In genomic region chr18:54220406-54220805, GRCh38 we compare ENCODE assay signal across 14 cellular contexts. TPM values are rescaled to one million over a fixed set of nuclear protein-coding genes. Genes with fewer than 3 reads are reported as not detected.
DNase-seq lines count a peak whose midpoint lies in the region; ATAC-seq, FAIRE-seq and TF ChIP-seq lines count a peak whose summit lies in the region.
"Had no signal": no experiment of that assay in that cellular context is flagged by ENCODE, and none has a peak within 500 bp of the region (broad histone marks: within the 10 kb centered on the region; RNA-seq: fewer than 3 reads in every experiment).

No MANE protein-coding gene starts in this region.

- H4K8ac ChIP-seq in H9 (replicated peaks; ENCODE audit: insufficient read length, low read depth, low read length) = no peak overlapping the region

- H3K18ac ChIP-seq in H9 (ENCODE audit: insufficient read length, low read depth, low read length) = no peak overlapping the region

- no peaks in the 10 kb centered on the region for H3K36me3 ChIP-seq in HepG2 (replicated peaks in 1 of 2; ENCODE audit: control insufficient read depth in 1 of 2, insufficient read depth in 2 of 2, low read length in 2 of 2)
- no peaks in the 10 kb centered on the region for H3K36me3 ChIP-seq in right lobe of liver
- H3K36me3 ChIP-seq in MM.1S (replicated peaks; ENCODE audit: insufficient read depth, low read length) = no peaks in the 10 kb centered on the region
- H3K36me3 ChIP-seq: cardiac muscle cell, esophagus squamous epithelium had no signal

- TF ChIP-seq EP300 in HepG2 (IDR thresholded peaks at IDR 0.05; ENCODE audit: low read depth in 2 of 2, low read length in 2 of 2) (no peak), HepG2 (CRISPR knock-in tag; IDR thresholded peaks at IDR 0.05; ENCODE audit: borderline replicate concordance) (no peak)

- peaks cover 30% of the 10 kb centered on the region for H3K36me3 Mint-ChIP-seq in activated T-helper 1 cell treated with anti-CD3 and anti-CD28 coated beads, Interleukin-12 subunit alpha, Interleukin-12 subunit beta, Interleukin-2, Interleukin-4 antibody, amounts not matched to agents 30 ng/mL and 10 ng/mL and 1 ng/mL, durations not matched to agents 14 hours and 24 hours and 36 hours (ENCODE audit: low read depth)
- H3K36me3 Mint-ChIP-seq in H9 (ENCODE audit: insufficient read depth in 1 of 3, low read depth in 3 of 3) = peaks cover 4 to 9% (median 8%) of the 10 kb centered on the region in 3 experiments; a peak in 5 of 7 replicates

- H3T11ph ChIP-seq in H9 (ENCODE audit: low read length) = no peak overlapping the region

- H3K4me2 ChIP-seq in HepG2 (ENCODE audit: low read depth, low read length) = no peak overlapping the region
- peak overlapping the region; percentile 1; the same call in 1 of the 2 replicates for H3K4me2 ChIP-seq in MM.1S (ENCODE audit: low read depth, low read length)
- no peak overlapping the region for H3K4me2 ChIP-seq in H9 (ENCODE audit: insufficient read depth, insufficient read length, low read length)
- H3K4me2 ChIP-seq: hepatocyte had no signal

- POLR2A ChIA-PET in HepG2 (lab: Yijun Ruan, JAX) = no interaction called here

- H2AFZ ChIP-seq in HepG2 (ENCODE audit: low read length) (no peak overlapping the region), MM.1S (ENCODE audit: low read length) (no peak overlapping the region), H9 (ENCODE audit: low read length) (no peak overlapping the region)
- H2AFZ ChIP-seq: hepatocyte had no signal

- intact Hi-C loops in HepG2 (cut with micrococcal nuclease; ENCODE audit: unreplicated experiment) = no loop called here
- intact Hi-C loops in right lobe of liver (cut with DNase I) = no loop called here
- intact Hi-C loops in activated T-helper 1 cell treated with anti-CD3 and anti-CD28 coated beads, Interleukin-12 subunit alpha, Interleukin-12 subunit beta, Interleukin-2, Interleukin-4 antibody, amounts not matched to agents 30 ng/mL and 10 ng/mL and 1 ng/mL, durations not matched to agents 14 hours and 24 hours and 36 hours (cut with micrococcal nuclease) = no loop called here

- TF ChIP-seq POLR2A in HepG2 (IDR thresholded peaks at IDR 0.05; ENCODE audit: insufficient read depth in 1 of 2, low read depth in 2 of 2, low read length in 2 of 2) (no peak), right lobe of liver (IDR thresholded peaks at IDR 0.05) (no peak)

- peaks cover 3% of the 10 kb centered on the region for H3K79me1 ChIP-seq in H9 (ENCODE audit: insufficient read depth, low read depth, low read length, poor library complexity, severe bottlenecking)

- DNase-seq in HepG2 (ENCODE audit: low spot score) (no peak), right lobe of liver (no peak), MM.1S (no peak), H9 (no peak), DMS114 treated with DMSO at 0.1 percent for 48 hours (lab: John Stamatoyannopoulos, UW; ENCODE audit: unreplicated experiment) (no peak)
- no peak for DNase-seq in activated T-helper 1 cell treated with anti-CD3 and anti-CD28 coated beads, Interleukin-12 subunit alpha, Interleukin-12 subunit beta, Interleukin-2, Interleukin-4 antibody, amounts not matched to agents 30 ng/mL and 10 ng/mL and 1 ng/mL, durations not matched to agents 14 hours and 24 hours and 36 hours (ENCODE audit: low spot score)
- DNase-seq: activated CD4-positive, alpha-beta T cell treated with anti-CD3 and anti-CD28 coated beads for 1 hour; DMS 273 treated with DMSO at 0.1 percent for 48 hours; esophagus squamous epithelium; retina had no signal

- no peak overlapping the region for H4K91ac ChIP-seq in H9 (ENCODE audit: insufficient read length, low read depth, low read length)

- no peak overlapping the region for H3K14ac ChIP-seq in H9 (ENCODE audit: insufficient read depth, low read length)

- ATAC-seq in HepG2 = no peak
- ATAC-seq in right lobe of liver = no peak
- ATAC-seq in GM18861 (IDR thresholded peaks at IDR 0.05; ENCODE audit: unreplicated experiment) = no peak
- no peak for ATAC-seq in esophagus mucosa

- H3K4me3 ChIP-seq in HepG2 (replicated peaks in 1 of 3; ENCODE audit: insufficient read depth in 1 of 3, low read depth in 2 of 3, low read length in 3 of 3) (no peak overlapping the region), right lobe of liver (no peak overlapping the region), MM.1S (ENCODE audit: low read length) (no peak overlapping the region)
- H3K4me3 ChIP-seq: cardiac muscle cell, esophagus squamous epithelium, hepatocyte had no signal

- no peak overlapping the region for H3K23ac ChIP-seq in H9 (ENCODE audit: insufficient read length, low read depth, low read length)

- FAIRE-seq in HepG2 (lab: Jason Lieb, UNC) = no peak

- H2AK5ac ChIP-seq in H9 (ENCODE audit: insufficient read length, low read length) = no peak overlapping the region

- no peak overlapping the region for H3K4ac ChIP-seq in H9 (ENCODE audit: low read depth, low read length)

- H2BK5ac ChIP-seq in H9 (ENCODE audit: insufficient read length, low read length) = no peak overlapping the region

- H3K4me1 Mint-ChIP-seq in activated T-helper 1 cell treated with anti-CD3 and anti-CD28 coated beads, Interleukin-12 subunit alpha, Interleukin-12 subunit beta, Interleukin-2, Interleukin-4 antibody, amounts not matched to agents 30 ng/mL and 10 ng/mL and 1 ng/mL, durations not matched to agents 14 hours and 24 hours and 36 hours (ENCODE audit: low read depth) = peaks cover 63% of the 10 kb centered on the region
- peaks cover 35 to 51% of the 10 kb centered on the region in 2 experiments for H3K4me1 Mint-ChIP-seq in H9

- H3K79me2 ChIP-seq in HepG2 (ENCODE audit: insufficient read depth, low read length) (peaks cover 71% of the 10 kb centered on the region), MM.1S (ENCODE audit: low read length) (peaks cover 82% of the 10 kb centered on the region), H9 (ENCODE audit: insufficient read depth, low read length) (peaks cover 44% of the 10 kb centered on the region)

- no peak for TF ChIP-seq RAD21 in HepG2 (CRISPR knock-in tag; IDR thresholded peaks at IDR 0.05)

- no peak overlapping the region for H3K56ac ChIP-seq in H9 (ENCODE audit: insufficient read length, low read depth, low read length)

- no peak overlapping the region for H2BK120ac ChIP-seq in H9 (ENCODE audit: low read depth, low read length, poor library complexity, severe bottlenecking)

- no peak overlapping the region for H2BK20ac ChIP-seq in H9 (ENCODE audit: low read depth, low read length, poor library complexity, severe bottlenecking)

- no peaks in the 10 kb centered on the region for H3K9me3 Mint-ChIP-seq in activated T-helper 1 cell treated with anti-CD3 and anti-CD28 coated beads, Interleukin-12 subunit alpha, Interleukin-12 subunit beta, Interleukin-2, Interleukin-4 antibody, amounts not matched to agents 30 ng/mL and 10 ng/mL and 1 ng/mL, durations not matched to agents 14 hours and 24 hours and 36 hours
- no peaks in the 10 kb centered on the region for H3K9me3 Mint-ChIP-seq in H9

- H3K9me3 ChIP-seq in HepG2 (ENCODE audit: low read length) (no peaks in the 10 kb centered on the region), right lobe of liver (no peaks in the 10 kb centered on the region), MM.1S (replicated peaks; ENCODE audit: insufficient read depth, low read length) (no peaks in the 10 kb centered on the region), H9 (ENCODE audit: control insufficient read depth, low read depth, low read length) (no peaks in the 10 kb centered on the region)
- H3K9me3 ChIP-seq: esophagus squamous epithelium had no signal

- no peak overlapping the region for H4K5ac ChIP-seq in H9 (ENCODE audit: insufficient read length, low read depth, low read length)

- H3K27ac Mint-ChIP-seq in activated T-helper 1 cell treated with anti-CD3 and anti-CD28 coated beads, Interleukin-12 subunit alpha, Interleukin-12 subunit beta, Interleukin-2, Interleukin-4 antibody, amounts not matched to agents 30 ng/mL and 10 ng/mL and 1 ng/mL, durations not matched to agents 14 hours and 24 hours and 36 hours = no peak overlapping the region
- H3K27ac Mint-ChIP-seq in H9 = peak overlapping the region in 1 of 3 experiments; percentile 67; a peak in 1 of 7 replicates

- H3K27ac ChIP-seq in HepG2 (ENCODE audit: extremely low read length, insufficient read depth, low read length) (no peak overlapping the region), right lobe of liver (no peak overlapping the region), MM.1S (ENCODE audit: low read length) (no peak overlapping the region), H9 (ENCODE audit: insufficient read length, low read depth, low read length) (no peak overlapping the region)
- H3K27ac ChIP-seq: cardiac muscle cell, esophagus squamous epithelium, hepatocyte had no signal

- no peaks in the 10 kb centered on the region for H3K9me2 ChIP-seq in MM.1S (replicated peaks; ENCODE audit: insufficient read depth, low read length)

- H3F3A ChIP-seq in MM.1S (ENCODE audit: insufficient read depth, low read length) = peaks cover 21% of the 10 kb centered on the region

- TF ChIP-seq CTCF in HepG2 (CRISPR knock-in tag; IDR thresholded peaks at IDR 0.05) (no peak), right lobe of liver (IDR thresholded peaks at IDR 0.05) (no peak), MM.1S (IDR thresholded peaks at IDR 0.05; ENCODE audit: low read length) (no peak), H9 (conservative IDR thresholded peaks at IDR 0.05) (no peak)

- peaks cover 15% of the 10 kb centered on the region; the same call in 1 of the 2 replicates for H4K20me1 ChIP-seq in HepG2 (ENCODE audit: insufficient read depth, low read length)
- H4K20me1 ChIP-seq in MM.1S (ENCODE audit: insufficient read depth, low read length) = 0 out of 2 replicates have a peak, but pooled peaks cover 5% of the 10 kb centered on the region
- no peaks in the 10 kb centered on the region for H4K20me1 ChIP-seq in H9 (ENCODE audit: control insufficient read depth, insufficient read depth, insufficient read length)

- H3K23me2 ChIP-seq in H9 (ENCODE audit: insufficient read length, low read depth, low read length, poor library complexity, severe bottlenecking) = peaks cover 7% of the 10 kb centered on the region

- in situ Hi-C loops in HepG2 (cut with HindIII; ENCODE audit: extremely low pct_ligation_motif_present, low pct_unique_long_range_greater_than_20kb) = loop anchor here (10.0 kb wide), 1 partner anchor 54 kb away; no protein-coding TSS in a partner anchor

- H3K27me3 Mint-ChIP-seq in activated T-helper 1 cell treated with anti-CD3 and anti-CD28 coated beads, Interleukin-12 subunit alpha, Interleukin-12 subunit beta, Interleukin-2, Interleukin-4 antibody, amounts not matched to agents 30 ng/mL and 10 ng/mL and 1 ng/mL, durations not matched to agents 14 hours and 24 hours and 36 hours (ENCODE audit: insufficient read depth) = no peaks in the 10 kb centered on the region
- no peaks in the 10 kb centered on the region for H3K27me3 Mint-ChIP-seq in H9 (ENCODE audit: low read depth)

- no peak overlapping the region for H3K9ac ChIP-seq in HepG2 (ENCODE audit: insufficient read depth, low read depth, low read length)
- no peak overlapping the region for H3K9ac ChIP-seq in MM.1S (ENCODE audit: low read length)
- no peak overlapping the region for H3K9ac ChIP-seq in H9 (ENCODE audit: extremely low read depth, insufficient read length, low read length)

- peak overlapping the region; percentile 45 for H3K4me3 Mint-ChIP-seq in activated T-helper 1 cell treated with anti-CD3 and anti-CD28 coated beads, Interleukin-12 subunit alpha, Interleukin-12 subunit beta, Interleukin-2, Interleukin-4 antibody, amounts not matched to agents 30 ng/mL and 10 ng/mL and 1 ng/mL, durations not matched to agents 14 hours and 24 hours and 36 hours
- no peak overlapping the region for H3K4me3 Mint-ChIP-seq in H9

- WGBS in HepG2 (ENCODE audit: low lambda C conversion rate) = 96% methylated on average over 2 of the region's 2 CpGs
- 87% methylated on average over 2 of the region's 2 CpGs for WGBS in right lobe of liver (ENCODE audit: insufficient coverage, low coverage, low lambda C conversion rate, missing lambda C conversion rate)
- WGBS in H9 (ENCODE audit: extremely low coverage, insufficient read length, low lambda C conversion rate) = no CpG with 5 or more reads among the region's 2 CpGs

- TSS peak; percentile 13 for BruUV-seq in HepG2 (replicated peaks; lab: Mats Ljungman, UMichigan)

- CTCF ChIA-PET in HepG2 (lab: Yijun Ruan, JAX; ENCODE audit: low intra/inter-chr PET ratio, low total read pairs) = no interaction called here

- no peak overlapping the region for H2BK15ac ChIP-seq in H9 (ENCODE audit: low read depth, low read length)

- H3K4me1 ChIP-seq in HepG2 (ENCODE audit: insufficient read depth, low read length) (peaks cover 52% of the 10 kb centered on the region), right lobe of liver (peaks cover 0 to 33% (median 8%) of the 10 kb centered on the region in 4 donors), MM.1S (ENCODE audit: low read length) (peaks cover 30% of the 10 kb centered on the region), H9 (ENCODE audit: insufficient read depth, low read length) (no peaks in the 10 kb centered on the region; the same call in 1 of the 2 replicates)

- no peak overlapping the region for H2BK12ac ChIP-seq in H9 (ENCODE audit: insufficient read length, low read depth, low read length)

- H3K27me3 ChIP-seq in HepG2 (ENCODE audit: control insufficient read depth in 1 of 2, insufficient read depth in 2 of 2, low read length in 2 of 2) = no peaks in the 10 kb centered on the region
- no peaks in the 10 kb centered on the region for H3K27me3 ChIP-seq in right lobe of liver
- no peaks in the 10 kb centered on the region for H3K27me3 ChIP-seq in MM.1S (replicated peaks; ENCODE audit: insufficient read depth, low read length)
- H3K27me3 ChIP-seq in H9 (ENCODE audit: insufficient read depth, low read length) = no peaks in the 10 kb centered on the region; the same call in 1 of the 2 replicates
- H3K27me3 ChIP-seq: cardiac muscle cell, esophagus squamous epithelium, hepatocyte had no signal

RNA-seq across cellular contexts. Expression of gene MBD2, which starts 4.1 kb away (rescaled TPM):
- total RNA-seq in HepG2 (2016; rRNA removed; fragmentation: Illumina TruSeq; extraction: Trizol) (38.5 and 48.6 TPM in 2 replicates), right lobe of liver (10 to 100 TPM; 13.7 to 47.7 (median 29.4) TPM), H9 (2021) (29.9 and 34.0 TPM in 2 replicates), esophagus mucosa (175 TPM)
- 24.9 and 27.3 TPM in 2 replicates for total RNA-seq in HepG2 (2016; cell fraction: cytosol; rRNA removed; fragmentation: Illumina TruSeq; extraction: Trizol; ENCODE audit: low read depth)
- total RNA-seq in HepG2 (2016; cell fraction: insoluble cytoplasmic fraction; rRNA removed; fragmentation: Illumina TruSeq; extraction: Trizol) = 29.4 and 38.2 TPM in 2 replicates
- 63.4 and 68.1 TPM in 2 replicates for total RNA-seq in HepG2 (2016; cell fraction: membrane; rRNA removed; fragmentation: Illumina TruSeq; extraction: Trizol)
- total RNA-seq in HepG2 (2016; cell fraction: nucleus; rRNA removed; fragmentation: Illumina TruSeq; extraction: Trizol) = 10.7 and 13.6 TPM in 2 replicates
- 15.1 and 19.1 TPM in 2 replicates for polyA plus RNA-seq in HepG2 (2011; rRNA removed)
- 7.8 and 10.5 TPM in 2 replicates for polyA plus RNA-seq in HepG2 (2011; cell fraction: cytosol; rRNA removed)
- 7.1 and 7.5 TPM in 2 replicates for polyA plus RNA-seq in HepG2 (2011; cell fraction: nucleus; rRNA removed)
- 13.7 and 24.4 TPM in 2 replicates for polyA plus RNA-seq in HepG2 (2012)
- polyA plus RNA-seq in HepG2 (2016; cell fraction: cytosol; fragmentation: Illumina TruSeq; extraction: Trizol; ENCODE audit: low read depth) = 46.2 and 46.3 TPM in 2 replicates
- polyA plus RNA-seq in HepG2 (2016; cell fraction: insoluble cytoplasmic fraction; fragmentation: Illumina TruSeq; extraction: Trizol; ENCODE audit: low read depth) = 43.4 and 46.4 TPM in 2 replicates
- 55.8 and 75.8 TPM in 2 replicates for polyA plus RNA-seq in HepG2 (2016; cell fraction: membrane; fragmentation: Illumina TruSeq; extraction: Trizol; ENCODE audit: low read depth)
- 45.5 and 52.2 TPM in 2 replicates for polyA plus RNA-seq in HepG2 (2016; cell fraction: nucleus; fragmentation: Illumina TruSeq; extraction: Trizol; ENCODE audit: insufficient read depth, low read depth)
- polyA minus RNA-seq in HepG2 (2011; rRNA and poly(A)+ RNA removed; ENCODE audit: low replicate concordance) = 17.9 and 34.9 TPM in 2 replicates
- 18.2 and 30.0 TPM in 2 replicates for polyA minus RNA-seq in HepG2 (2011; cell fraction: cytosol; rRNA and poly(A)+ RNA removed)
- 15.5 and 16.7 TPM in 2 replicates for polyA minus RNA-seq in HepG2 (2011; cell fraction: nucleus; rRNA and poly(A)+ RNA removed)
- 223 and 242 TPM in 2 replicates for total RNA-seq in activated T-helper 1 cell treated with anti-CD3 and anti-CD28 coated beads, Interleukin-12 subunit alpha, Interleukin-12 subunit beta, Interleukin-2, Interleukin-4 antibody, amounts not matched to agents 30 ng/mL and 10 ng/mL and 1 ng/mL, durations not matched to agents 14 hours and 24 hours and 36 hours

RNA-seq across cellular contexts. Expression of gene POLI, which starts 48.9 kb away (rescaled TPM):
- total RNA-seq in HepG2 (2016; rRNA removed; fragmentation: Illumina TruSeq; extraction: Trizol) (14.1 and 16.8 TPM in 2 replicates), right lobe of liver (10 to 100 TPM in 5 of 6 experiments, 1 to 10 TPM in 1; 9.2 to 14.1 (median 12.2) TPM), H9 (2021) (44.1 and 45.0 TPM in 2 replicates), esophagus mucosa (11.2 TPM)
- total RNA-seq in HepG2 (2016; cell fraction: cytosol; rRNA removed; fragmentation: Illumina TruSeq; extraction: Trizol; ENCODE audit: low read depth) = 41.2 and 49.7 TPM in 2 replicates
- total RNA-seq in HepG2 (2016; cell fraction: insoluble cytoplasmic fraction; rRNA removed; fragmentation: Illumina TruSeq; extraction: Trizol) = 15.2 and 16.9 TPM in 2 replicates
- total RNA-seq in HepG2 (2016; cell fraction: membrane; rRNA removed; fragmentation: Illumina TruSeq; extraction: Trizol) = 22.0 and 28.7 TPM in 2 replicates
- total RNA-seq in HepG2 (2016; cell fraction: nucleus; rRNA removed; fragmentation: Illumina TruSeq; extraction: Trizol) = 24.8 and 26.2 TPM in 2 replicates
- polyA plus RNA-seq in HepG2 (2011; rRNA removed) = 17.2 and 21.2 TPM in 2 replicates
- 3.6 and 4.5 TPM in 2 replicates for polyA plus RNA-seq in HepG2 (2011; cell fraction: cytosol; rRNA removed)
- polyA plus RNA-seq in HepG2 (2011; cell fraction: nucleus; rRNA removed) = 41.4 and 49.8 TPM in 2 replicates
- 10.6 and 14.5 TPM in 2 replicates for polyA plus RNA-seq in HepG2 (2012)
- polyA plus RNA-seq in HepG2 (2016; cell fraction: cytosol; fragmentation: Illumina TruSeq; extraction: Trizol; ENCODE audit: low read depth) = 1.5 and 1.7 TPM in 2 replicates
- 14.7 and 14.8 TPM in 2 replicates for polyA plus RNA-seq in HepG2 (2016; cell fraction: insoluble cytoplasmic fraction; fragmentation: Illumina TruSeq; extraction: Trizol; ENCODE audit: low read depth)
- 5.1 and 5.3 TPM in 2 replicates for polyA plus RNA-seq in HepG2 (2016; cell fraction: membrane; fragmentation: Illumina TruSeq; extraction: Trizol; ENCODE audit: low read depth)
- polyA plus RNA-seq in HepG2 (2016; cell fraction: nucleus; fragmentation: Illumina TruSeq; extraction: Trizol; ENCODE audit: insufficient read depth, low read depth) = 57.5 and 59.9 TPM in 2 replicates
- 4.6 and 6.5 TPM in 2 replicates for polyA minus RNA-seq in HepG2 (2011; rRNA and poly(A)+ RNA removed; ENCODE audit: low replicate concordance)
- polyA minus RNA-seq in HepG2 (2011; cell fraction: cytosol; rRNA and poly(A)+ RNA removed) = 7.3 and 10.0 TPM in 2 replicates
- polyA minus RNA-seq in HepG2 (2011; cell fraction: nucleus; rRNA and poly(A)+ RNA removed) = 46.1 and 47.0 TPM in 2 replicates
- total RNA-seq in activated T-helper 1 cell treated with anti-CD3 and anti-CD28 coated beads, Interleukin-12 subunit alpha, Interleukin-12 subunit beta, Interleukin-2, Interleukin-4 antibody, amounts not matched to agents 30 ng/mL and 10 ng/mL and 1 ng/mL, durations not matched to agents 14 hours and 24 hours and 36 hours = 9.6 and 10.2 TPM in 2 replicates
